In genomic region chr7:130380861-130381455, GRCh38 we compare ENCODE assay signal across 1 cellular context.
TF ChIP-seq lines count a peak whose summit lies in the region.

No MANE protein-coding gene starts in this region.

TF ChIP-seq in IMR-90, 13 proteins besides CTCF, POLR2A, EP300 and RAD21:
- TF ChIP-seq NFE2L2 (IDR thresholded peaks at IDR 0.05; ENCODE audit: low read depth, low read length) (no peak), CHD1 (IDR thresholded peaks at IDR 0.05; ENCODE audit: low read depth, low read length) (no peak), FOS (IDR thresholded peaks at IDR 0.05; ENCODE audit: low read depth, low read length) (no peak), MAFK (IDR thresholded peaks at IDR 0.05; ENCODE audit: low read depth, low read length) (no peak), MAZ (IDR thresholded peaks at IDR 0.05; ENCODE audit: borderline replicate concordance, low read depth, low read length) (no peak), CEBPB (IDR thresholded peaks at IDR 0.05; ENCODE audit: low read depth, low read length) (no peak), USF2 (IDR thresholded peaks at IDR 0.05; ENCODE audit: low read depth, low read length) (no peak), ELK1 (IDR thresholded peaks at IDR 0.05; ENCODE audit: borderline replicate concordance, low read depth, low read length) (no peak), BHLHE40 (IDR thresholded peaks at IDR 0.05; ENCODE audit: low read depth, low read length) (no peak), RCOR1 (IDR thresholded peaks at IDR 0.05; ENCODE audit: insufficient replicate concordance, low read length) (no peak)
